16 cellular contexts compared by ENCODE assay signal in genomic region chr2:118148133-118148532, GRCh38. TPM values are rescaled to one million over a fixed set of nuclear protein-coding genes. Genes with fewer than 3 reads are reported as not detected.
A peak's percentile ranks its signal among the peaks of the same experiment; 100 is the strongest.
DNase-seq lines count a peak whose midpoint lies in the region; ATAC-seq lines count a peak whose summit lies in the region.
"Had no signal": no experiment of that assay in that cellular context is flagged by ENCODE, and none has a peak within 500 bp of the region (broad histone marks: within the 10 kb centered on the region; RNA-seq: fewer than 3 reads in every experiment).

No MANE protein-coding gene starts in this region.

- no peaks in the 10 kb centered on the region for H3K9me3 Mint-ChIP-seq in activated naive CD4-positive, alpha-beta T cell treated with anti-CD3 and anti-CD28 coated beads, Interleukin-2, amount 50 U/mL, for 72 hours
- H3K9me3 Mint-ChIP-seq in activated naive CD4-positive, alpha-beta T cell treated with anti-CD3 and anti-CD28 coated beads for 36 hours, result no peaks in the 10 kb centered on the region
- H3K9me3 Mint-ChIP-seq in stimulated activated naive B cell treated with anti-CD40 and anti-IgM and Interleukin-4, amounts not matched to agents 10 μg/mL and 1 μg/mL and 100 μg/mL, for 72 hours, result peaks cover 0 to 1% of the 10 kb centered on the region in 2 donors

- H3K27me3 Mint-ChIP-seq in activated naive CD4-positive, alpha-beta T cell treated with anti-CD3 and anti-CD28 coated beads for 36 hours (ENCODE audit: low read depth), result peaks cover 13% of the 10 kb centered on the region
- H3K27me3 Mint-ChIP-seq in stimulated activated naive B cell treated with anti-CD40 and anti-IgM and Interleukin-4, amounts not matched to agents 10 μg/mL and 1 μg/mL and 100 μg/mL, for 72 hours, result peaks cover 32 to 53% of the 10 kb centered on the region in 2 donors
- H3K27me3 Mint-ChIP-seq: progenitor cell of endocrine pancreas had no signal

- no peak for DNase-seq in activated naive CD4-positive, alpha-beta T cell treated with anti-CD3 and anti-CD28 coated beads, Interleukin-2, amount 50 U/mL, for 72 hours (ENCODE audit: low spot score in 2 of 2)
- DNase-seq in activated naive CD4-positive, alpha-beta T cell treated with anti-CD3 and anti-CD28 coated beads for 36 hours, result no peak
- no peak for DNase-seq in stimulated activated naive B cell treated with anti-CD40 and anti-IgM and Interleukin-4, amounts not matched to agents 10 μg/mL and 1 μg/mL and 100 μg/mL, for 72 hours
- DNase-seq in HUDEP-2 (lab: John Stamatoyannopoulos, UW; ENCODE audit: unreplicated experiment in 76 of 76) (no peak), middle frontal gyrus (ENCODE audit: extremely low spot score, low spot score) (no peak), GM03348 (ENCODE audit: low spot score) (no peak)
- DNase-seq: activated CD4-positive, CD25-positive, alpha-beta regulatory T cell treated with anti-CD3 and anti-CD28 coated beads, Interleukin-2, amount 50 U/mL, for 72 hours; anterior cingulate cortex; cortex of kidney; NCI-H187; NCI-H526; tibial artery had no signal

- ATAC-seq in activated naive CD4-positive, alpha-beta T cell treated with anti-CD3 and anti-CD28 coated beads, Interleukin-2, amount 50 U/mL, for 72 hours, result peak; percentile 88 to 92
- ATAC-seq in GM21825 (IDR thresholded peaks at IDR 0.05; ENCODE audit: unreplicated experiment), result peak; percentile 79
- peak; percentile 61 for ATAC-seq in HG03196 (IDR thresholded peaks at IDR 0.05; ENCODE audit: unreplicated experiment)
- ATAC-seq in stimulated activated naive B cell treated with anti-CD40 and anti-IgM and Interleukin-4, amounts not matched to agents 10 μg/mL and 1 μg/mL and 100 μg/mL, for 72 hours (replicated peaks), result peak; percentile 78 to 88
- ATAC-seq: GM23338 had no signal

- intact Hi-C loops in activated naive CD4-positive, alpha-beta T cell treated with anti-CD3 and anti-CD28 coated beads for 36 hours (cut with micrococcal nuclease), result loop anchor here (2.0 to 5.0 kb wide), 2 partner anchors 29 to 46 kb away; no protein-coding TSS in a partner anchor

- peaks cover 0 to 2% of the 10 kb centered on the region in 2 donors for H3K36me3 Mint-ChIP-seq in activated naive CD4-positive, alpha-beta T cell treated with anti-CD3 and anti-CD28 coated beads, Interleukin-2, amount 50 U/mL, for 72 hours
- H3K36me3 Mint-ChIP-seq in activated naive CD4-positive, alpha-beta T cell treated with anti-CD3 and anti-CD28 coated beads for 36 hours (ENCODE audit: low read depth), result no peaks in the 10 kb centered on the region
- peaks cover 0 to 3% of the 10 kb centered on the region in 2 donors for H3K36me3 Mint-ChIP-seq in stimulated activated naive B cell treated with anti-CD40 and anti-IgM and Interleukin-4, amounts not matched to agents 10 μg/mL and 1 μg/mL and 100 μg/mL, for 72 hours

- CTCF ChIA-PET in activated naive CD4-positive, alpha-beta T cell treated with anti-CD3 and anti-CD28 coated beads for 36 hours (lab: Charles Lee), result interaction anchor here (1.3 to 1.4 kb wide), 2 partner anchors 101 to 115 kb away, joined by 3 to 5 read pairs; no protein-coding TSS in a partner anchor

- H3K4me1 Mint-ChIP-seq in activated naive CD4-positive, alpha-beta T cell treated with anti-CD3 and anti-CD28 coated beads for 36 hours (ENCODE audit: low read depth), result peaks cover 9% of the 10 kb centered on the region
- peaks cover 9 to 12% of the 10 kb centered on the region in 2 donors for H3K4me1 Mint-ChIP-seq in stimulated activated naive B cell treated with anti-CD40 and anti-IgM and Interleukin-4, amounts not matched to agents 10 μg/mL and 1 μg/mL and 100 μg/mL, for 72 hours
- H3K4me1 Mint-ChIP-seq: GM23338 had no signal

- H3K27ac Mint-ChIP-seq in activated naive CD4-positive, alpha-beta T cell treated with anti-CD3 and anti-CD28 coated beads, Interleukin-2, amount 50 U/mL, for 72 hours, result no peak overlapping the region
- H3K27ac Mint-ChIP-seq in activated naive CD4-positive, alpha-beta T cell treated with anti-CD3 and anti-CD28 coated beads for 36 hours, result no peak overlapping the region
- peak overlapping the region; percentile 42 for H3K27ac Mint-ChIP-seq in stimulated activated naive B cell treated with anti-CD40 and anti-IgM and Interleukin-4, amounts not matched to agents 10 μg/mL and 1 μg/mL and 100 μg/mL, for 72 hours
- H3K27ac Mint-ChIP-seq: GM23338, progenitor cell of endocrine pancreas had no signal

- H3K4me3 Mint-ChIP-seq in activated naive CD4-positive, alpha-beta T cell treated with anti-CD3 and anti-CD28 coated beads for 36 hours, result no peak overlapping the region
- H3K4me3 Mint-ChIP-seq in stimulated activated naive B cell treated with anti-CD40 and anti-IgM and Interleukin-4, amounts not matched to agents 10 μg/mL and 1 μg/mL and 100 μg/mL, for 72 hours, result peak overlapping the region in 1 of 2 donors; percentile 49
- H3K4me3 Mint-ChIP-seq: GM23338 had no signal

RNA-seq across cellular contexts. Expression of gene INSIG2, which starts 59.9 kb away (rescaled TPM):
- 10 to 100 TPM; 25.9 to 96.2 TPM for total RNA-seq in activated naive CD4-positive, alpha-beta T cell treated with anti-CD3 and anti-CD28 coated beads, Interleukin-2, amount 50 U/mL, for 72 hours
- total RNA-seq in activated naive CD4-positive, alpha-beta T cell treated with anti-CD3 and anti-CD28 coated beads for 36 hours, result 10 to 100 TPM; 14.3 to 19.3 TPM
